Comparison of ENCODE assay signal across 1 cellular context in genomic region chr19:40286235-40286530, GRCh38.
A peak's percentile ranks its signal among the peaks of the same experiment; 100 is the strongest.
TF ChIP-seq lines count a peak whose summit lies in the region.

No MANE protein-coding gene starts in this region.

TF ChIP-seq in K562, 482 proteins besides CTCF, POLR2A, EP300 and RAD21 (continued from another document):
- TF ChIP-seq THRB (CRISPR knock-in tag; conservative IDR thresholded peaks at IDR 0.05) (no peak), HDAC8 (tag; IDR thresholded peaks at IDR 0.05) (no peak), ETV5 (CRISPR knock-in tag; IDR thresholded peaks at IDR 0.05; ENCODE audit: low read depth) (no peak), HNRNPL (IDR thresholded peaks at IDR 0.05; ENCODE audit: low read depth, low read length) (no peak), NFIX (CRISPR knock-in tag; IDR thresholded peaks at IDR 0.05; ENCODE audit: low read depth) (no peak), ASH1L (IDR thresholded peaks at IDR 0.05; ENCODE audit: borderline replicate concordance, low read depth, partially characterized antibody) (no peak), GATAD2B (IDR thresholded peaks at IDR 0.05; ENCODE audit: borderline replicate concordance) (no peak), IFI16 (CRISPR knock-in tag; IDR thresholded peaks at IDR 0.05) (no peak), ZNF165 (CRISPR knock-in tag; IDR thresholded peaks at IDR 0.05; ENCODE audit: borderline replicate concordance) (no peak), FUS (optimal IDR thresholded peaks at IDR 0.05; ENCODE audit: low read depth, low read length) (no peak), ZNF384 (IDR thresholded peaks at IDR 0.05; ENCODE audit: low read depth, low read length) (peak; percentile 51; the same call in 1 of the 2 replicates), ZNF347 (CRISPR knock-in tag; IDR thresholded peaks at IDR 0.05; ENCODE audit: low read depth) (no peak), ZNF23 (CRISPR knock-in tag; IDR thresholded peaks at IDR 0.05) (no peak), ZNF518B (CRISPR knock-in tag; IDR thresholded peaks at IDR 0.05) (no peak), ZBTB34 (CRISPR knock-in tag; IDR thresholded peaks at IDR 0.05) (no peak), ZFP30 (CRISPR knock-in tag; IDR thresholded peaks at IDR 0.05; ENCODE audit: borderline replicate concordance) (no peak), NCOA2 (IDR thresholded peaks at IDR 0.05; ENCODE audit: partially characterized antibody in 2 of 2) (no peak), NFRKB (IDR thresholded peaks at IDR 0.05; ENCODE audit: low read depth) (0 out of 2 replicates have a peak, but pooled peaks have one; percentile 3), ZNF408 (CRISPR knock-in tag; IDR thresholded peaks at IDR 0.05; ENCODE audit: low read depth) (no peak), ZKSCAN8 (CRISPR knock-in tag; IDR thresholded peaks at IDR 0.05) (0 out of 2 replicates have a peak, but pooled peaks have one; percentile 37), SAFB (IDR thresholded peaks at IDR 0.05; ENCODE audit: borderline replicate concordance, low read depth, low read length) (no peak), ZEB2 (IDR thresholded peaks at IDR 0.05) (no peak), E2F4 (CRISPR knock-in tag; IDR thresholded peaks at IDR 0.05; ENCODE audit: low read depth) (no peak), MIER1 (IDR thresholded peaks at IDR 0.05; ENCODE audit: low read depth) (0 out of 2 replicates have a peak, but pooled peaks have one; percentile 2), ZNF263 (CRISPR knock-in tag; IDR thresholded peaks at IDR 0.05; ENCODE audit: borderline replicate concordance) (no peak), THRA (IDR thresholded peaks at IDR 0.05) (no peak)
- TF ChIP-seq, protein P1, sequence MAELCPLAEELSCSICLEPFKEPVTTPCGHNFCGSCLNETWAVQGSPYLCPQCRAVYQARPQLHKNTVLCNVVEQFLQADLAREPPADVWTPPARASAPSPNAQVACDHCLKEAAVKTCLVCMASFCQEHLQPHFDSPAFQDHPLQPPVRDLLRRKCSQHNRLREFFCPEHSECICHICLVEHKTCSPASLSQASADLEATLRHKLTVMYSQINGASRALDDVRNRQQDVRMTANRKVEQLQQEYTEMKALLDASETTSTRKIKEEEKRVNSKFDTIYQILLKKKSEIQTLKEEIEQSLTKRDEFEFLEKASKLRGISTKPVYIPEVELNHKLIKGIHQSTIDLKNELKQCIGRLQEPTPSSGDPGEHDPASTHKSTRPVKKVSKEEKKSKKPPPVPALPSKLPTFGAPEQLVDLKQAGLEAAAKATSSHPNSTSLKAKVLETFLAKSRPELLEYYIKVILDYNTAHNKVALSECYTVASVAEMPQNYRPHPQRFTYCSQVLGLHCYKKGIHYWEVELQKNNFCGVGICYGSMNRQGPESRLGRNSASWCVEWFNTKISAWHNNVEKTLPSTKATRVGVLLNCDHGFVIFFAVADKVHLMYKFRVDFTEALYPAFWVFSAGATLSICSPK (IDR thresholded peaks at IDR 0.05; ENCODE audit: borderline replicate concordance) = no peak
- TF ChIP-seq, protein P2, sequence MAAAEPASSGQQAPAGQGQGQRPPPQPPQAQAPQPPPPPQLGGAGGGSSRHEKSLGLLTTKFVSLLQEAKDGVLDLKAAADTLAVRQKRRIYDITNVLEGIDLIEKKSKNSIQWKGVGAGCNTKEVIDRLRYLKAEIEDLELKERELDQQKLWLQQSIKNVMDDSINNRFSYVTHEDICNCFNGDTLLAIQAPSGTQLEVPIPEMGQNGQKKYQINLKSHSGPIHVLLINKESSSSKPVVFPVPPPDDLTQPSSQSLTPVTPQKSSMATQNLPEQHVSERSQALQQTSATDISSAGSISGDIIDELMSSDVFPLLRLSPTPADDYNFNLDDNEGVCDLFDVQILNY (CRISPR knock-in tag; IDR thresholded peaks at IDR 0.05) = no peak
- TF ChIP-seq, protein P3, sequence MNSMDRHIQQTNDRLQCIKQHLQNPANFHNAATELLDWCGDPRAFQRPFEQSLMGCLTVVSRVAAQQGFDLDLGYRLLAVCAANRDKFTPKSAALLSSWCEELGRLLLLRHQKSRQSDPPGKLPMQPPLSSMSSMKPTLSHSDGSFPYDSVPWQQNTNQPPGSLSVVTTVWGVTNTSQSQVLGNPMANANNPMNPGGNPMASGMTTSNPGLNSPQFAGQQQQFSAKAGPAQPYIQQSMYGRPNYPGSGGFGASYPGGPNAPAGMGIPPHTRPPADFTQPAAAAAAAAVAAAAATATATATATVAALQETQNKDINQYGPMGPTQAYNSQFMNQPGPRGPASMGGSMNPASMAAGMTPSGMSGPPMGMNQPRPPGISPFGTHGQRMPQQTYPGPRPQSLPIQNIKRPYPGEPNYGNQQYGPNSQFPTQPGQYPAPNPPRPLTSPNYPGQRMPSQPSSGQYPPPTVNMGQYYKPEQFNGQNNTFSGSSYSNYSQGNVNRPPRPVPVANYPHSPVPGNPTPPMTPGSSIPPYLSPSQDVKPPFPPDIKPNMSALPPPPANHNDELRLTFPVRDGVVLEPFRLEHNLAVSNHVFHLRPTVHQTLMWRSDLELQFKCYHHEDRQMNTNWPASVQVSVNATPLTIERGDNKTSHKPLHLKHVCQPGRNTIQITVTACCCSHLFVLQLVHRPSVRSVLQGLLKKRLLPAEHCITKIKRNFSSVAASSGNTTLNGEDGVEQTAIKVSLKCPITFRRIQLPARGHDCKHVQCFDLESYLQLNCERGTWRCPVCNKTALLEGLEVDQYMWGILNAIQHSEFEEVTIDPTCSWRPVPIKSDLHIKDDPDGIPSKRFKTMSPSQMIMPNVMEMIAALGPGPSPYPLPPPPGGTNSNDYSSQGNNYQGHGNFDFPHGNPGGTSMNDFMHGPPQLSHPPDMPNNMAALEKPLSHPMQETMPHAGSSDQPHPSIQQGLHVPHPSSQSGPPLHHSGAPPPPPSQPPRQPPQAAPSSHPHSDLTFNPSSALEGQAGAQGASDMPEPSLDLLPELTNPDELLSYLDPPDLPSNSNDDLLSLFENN (IDR thresholded peaks at IDR 0.05; ENCODE audit: low read depth in 2 of 2, low read length in 2 of 2) = no peak
